Comparison of ENCODE assay signal across 17 cellular contexts in genomic region chr6:112846711-112847110, GRCh38.
A peak's percentile ranks its signal among the peaks of the same experiment; 100 is the strongest.
DNase-seq lines count a peak whose midpoint lies in the region; TF ChIP-seq lines count a peak whose summit lies in the region.
"Had no signal": no experiment of that assay in that cellular context is flagged by ENCODE, and none has a peak within 500 bp of the region (broad histone marks: within the 10 kb centered on the region; RNA-seq: fewer than 3 reads in every experiment).

No MANE protein-coding gene starts in this region.

- H3K4me1 Mint-ChIP-seq in neural progenitor cell, result peaks cover 2% of the 10 kb centered on the region

- H4K20me1 ChIP-seq in neural progenitor cell (ENCODE audit: low read depth), result no peaks in the 10 kb centered on the region

- no peaks in the 10 kb centered on the region for H3K4me1 ChIP-seq in neural progenitor cell

- H3K27ac ChIP-seq in neural progenitor cell, result no peak overlapping the region
- H3K27ac ChIP-seq: C4-2B had no signal

- H3K4me2 ChIP-seq in neural progenitor cell, result no peak overlapping the region

- DNase-seq in AG10803 (ENCODE audit: low read depth) (peak; percentile 6), LHCN-M2 (ENCODE audit: low read depth) (peak; percentile 34), fibroblast of pulmonary artery (ENCODE audit: low read depth) (peak; percentile 16), neural progenitor cell (ENCODE audit: low spot score) (no peak), NOMO-1 (lab: John Stamatoyannopoulos, UW; ENCODE audit: unreplicated experiment in 2 of 2) (no peak), 8988T (no peak), erythroblast (lab: John Stamatoyannopoulos, UW) (no peak)
- DNase-seq in activated CD4-positive, alpha-beta T cell treated with anti-CD3 and anti-CD28 coated beads for 1 hour, result no peak
- DNase-seq: AML-193; DMS79 treated with DMSO at 0.1 percent for 48 hours; H9; MV-4-11; NCI-H1694 treated with DMSO at 0.1 percent for 48 hours; NK-92 treated with Interleukin-12 subunit alpha and Interleukin-12 subunit beta, amount 100 ng/mL, for 24 hours; Right ventricle myocardium superior had no signal

- peaks cover 3% of the 10 kb centered on the region for H3K9me3 Mint-ChIP-seq in neural progenitor cell
- H3K9me3 Mint-ChIP-seq: H9 had no signal

- TF ChIP-seq POLR2A in erythroblast (IDR thresholded peaks at IDR 0.05; ENCODE audit: low read length), result no peak

- no peaks in the 10 kb centered on the region for H3F3A ChIP-seq in neural progenitor cell (ENCODE audit: low read depth)

- H3K79me2 ChIP-seq in neural progenitor cell (ENCODE audit: low read depth), result no peaks in the 10 kb centered on the region

- H3K4me3 ChIP-seq in AG10803 (ENCODE audit: low read length), result no peak overlapping the region
- no peak overlapping the region for H3K4me3 ChIP-seq in fibroblast of pulmonary artery (replicated peaks; ENCODE audit: low read depth, low read length)
- no peak overlapping the region for H3K4me3 ChIP-seq in neural progenitor cell
- H3K4me3 ChIP-seq: K562 had no signal

- no peaks in the 10 kb centered on the region for H3K36me3 ChIP-seq in neural progenitor cell

- H2AFZ ChIP-seq in neural progenitor cell (replicated peaks), result peak overlapping the region; percentile 66

- no peak overlapping the region for H3K4me3 Mint-ChIP-seq in neural progenitor cell
- H3K4me3 Mint-ChIP-seq: H9 had no signal

- H3K27ac Mint-ChIP-seq in neural progenitor cell, result no peak overlapping the region
- H3K27ac Mint-ChIP-seq: H9 had no signal

- H3K27me3 Mint-ChIP-seq in neural progenitor cell (ENCODE audit: insufficient read depth, low read depth), result no peaks in the 10 kb centered on the region

- no peaks in the 10 kb centered on the region for H3K27me3 ChIP-seq in neural progenitor cell

- no peak overlapping the region for H3K9ac ChIP-seq in neural progenitor cell

- H3K9me3 ChIP-seq in neural progenitor cell (ENCODE audit: low read depth), result no peaks in the 10 kb centered on the region

- TF ChIP-seq CTCF in AG10803 (conservative IDR thresholded peaks at IDR 0.05; ENCODE audit: low read length), result no peak
- TF ChIP-seq CTCF in fibroblast of pulmonary artery (IDR thresholded peaks at IDR 0.05; ENCODE audit: low read length, missing control alignments), result no peak
- TF ChIP-seq CTCF in neural progenitor cell (IDR thresholded peaks at IDR 0.05), result no peak

- H3K36me3 Mint-ChIP-seq in neural progenitor cell, result no peaks in the 10 kb centered on the region

Comparison
In these comparisons a context has a peak if more than half of its experiments do, and no peak if none do; other contexts are left out.
1. DNase-seq: peak in AG10803 (single experiment), LHCN-M2 (single experiment) and fibroblast of pulmonary artery (single experiment); none in neural progenitor cell (single experiment), activated CD4-positive, alpha-beta T cell treated with anti-CD3 and anti-CD28 coated beads for 1 hour (single experiment), NOMO-1 (0 of 2), 8988T (single experiment) and erythroblast (0 of 2).